1 cellular context compared by ENCODE assay signal in genomic region chr11:47507868-47508594, GRCh38.
TF ChIP-seq lines count a peak whose summit lies in the region.

No MANE protein-coding gene starts in this region.

TF ChIP-seq in H1, 55 proteins besides CTCF, POLR2A, EP300 and RAD21:
- TF ChIP-seq SRF (IDR thresholded peaks at IDR 0.05; ENCODE audit: low read depth, low read length) (0 out of 2 replicates have a peak, but pooled peaks have one; percentile 12), PHF8 (conservative IDR thresholded peaks at IDR 0.05; ENCODE audit: low read depth, low read length) (no peak)
